3 cellular contexts compared by ENCODE assay signal in the genomic region with DNA sequence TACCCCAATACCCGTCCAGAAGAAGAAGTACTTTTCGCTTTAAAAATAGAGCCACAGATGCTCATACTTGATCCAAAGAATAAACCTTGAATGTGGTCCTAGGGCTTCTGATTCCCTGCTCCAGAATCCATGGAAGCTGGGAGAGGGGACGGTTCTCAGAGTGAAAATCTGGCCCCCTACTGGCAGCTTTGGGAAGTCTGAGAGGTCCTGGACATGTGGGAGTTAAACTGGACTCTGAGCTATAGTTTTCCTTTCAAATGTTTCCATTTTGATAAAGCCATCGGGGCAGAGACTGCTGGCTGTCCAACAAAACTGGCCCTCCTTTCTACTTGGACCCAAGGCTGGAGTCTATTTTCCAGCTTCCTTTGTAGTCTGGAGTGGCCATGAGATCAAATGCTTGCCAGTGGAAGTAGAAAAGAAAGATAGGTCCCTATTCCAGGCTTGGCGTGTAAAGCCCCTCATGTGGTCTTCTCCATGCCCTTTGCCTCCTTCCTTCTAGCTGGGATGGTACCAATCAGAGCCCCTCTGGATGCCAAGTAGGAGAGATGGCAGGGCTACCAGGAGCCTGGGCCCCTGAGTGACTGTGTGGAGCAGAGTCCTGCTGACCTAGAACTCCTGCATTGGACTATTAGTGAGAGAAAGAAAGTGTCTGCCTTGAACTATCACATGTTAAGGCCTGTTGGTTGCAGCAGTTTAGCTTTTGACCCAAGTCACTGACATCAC.
A peak's percentile ranks its signal among the peaks of the same experiment; 100 is the strongest.
TF ChIP-seq lines count a peak whose summit lies in the region.

No MANE protein-coding gene starts in this region.

TF ChIP-seq in GM12878, 131 proteins besides CTCF, POLR2A, EP300 and RAD21:
- no peak for TF ChIP-seq NR2C1 (IDR thresholded peaks at IDR 0.05)
- TF ChIP-seq SREBF2 (IDR thresholded peaks at IDR 0.05; ENCODE audit: low read length) = no peak
- no peak for TF ChIP-seq ZNF384 (IDR thresholded peaks at IDR 0.05; ENCODE audit: borderline replicate concordance, low read depth, low read length)
- TF ChIP-seq KAT2A (conservative IDR thresholded peaks at IDR 0.05; ENCODE audit: control insufficient read depth, low read depth, low read length) = no peak
- TF ChIP-seq ATF7 (IDR thresholded peaks at IDR 0.05; ENCODE audit: low read depth) = no peak
- TF ChIP-seq TAF1 (IDR thresholded peaks at IDR 0.05; ENCODE audit: borderline replicate concordance, low read depth, low read length) = no peak
- TF ChIP-seq ZSCAN29 (IDR thresholded peaks at IDR 0.05) = no peak

TF ChIP-seq in HepG2, 621 proteins besides CTCF, POLR2A, EP300 and RAD21 (continues in another document):
- TF ChIP-seq REPIN1 (CRISPR knock-in tag; IDR thresholded peaks at IDR 0.05; ENCODE audit: borderline replicate concordance, low read depth) = no peak
- TF ChIP-seq ZNF652 (CRISPR knock-in tag; IDR thresholded peaks at IDR 0.05; ENCODE audit: borderline replicate concordance, low read depth) = peak; percentile 94
- TF ChIP-seq ZNF792 (CRISPR knock-in tag; IDR thresholded peaks at IDR 0.05) = 0 out of 2 replicates have a peak, but pooled peaks have one; percentile 33
- TF ChIP-seq ZNF883 (CRISPR knock-in tag; IDR thresholded peaks at IDR 0.05; ENCODE audit: not compliant biosample characterization) = no peak
- TF ChIP-seq SRY (CRISPR knock-in tag; IDR thresholded peaks at IDR 0.05) = no peak
- TF ChIP-seq RORA (CRISPR knock-in tag; IDR thresholded peaks at IDR 0.05) = no peak
- TF ChIP-seq, protein P1, sequence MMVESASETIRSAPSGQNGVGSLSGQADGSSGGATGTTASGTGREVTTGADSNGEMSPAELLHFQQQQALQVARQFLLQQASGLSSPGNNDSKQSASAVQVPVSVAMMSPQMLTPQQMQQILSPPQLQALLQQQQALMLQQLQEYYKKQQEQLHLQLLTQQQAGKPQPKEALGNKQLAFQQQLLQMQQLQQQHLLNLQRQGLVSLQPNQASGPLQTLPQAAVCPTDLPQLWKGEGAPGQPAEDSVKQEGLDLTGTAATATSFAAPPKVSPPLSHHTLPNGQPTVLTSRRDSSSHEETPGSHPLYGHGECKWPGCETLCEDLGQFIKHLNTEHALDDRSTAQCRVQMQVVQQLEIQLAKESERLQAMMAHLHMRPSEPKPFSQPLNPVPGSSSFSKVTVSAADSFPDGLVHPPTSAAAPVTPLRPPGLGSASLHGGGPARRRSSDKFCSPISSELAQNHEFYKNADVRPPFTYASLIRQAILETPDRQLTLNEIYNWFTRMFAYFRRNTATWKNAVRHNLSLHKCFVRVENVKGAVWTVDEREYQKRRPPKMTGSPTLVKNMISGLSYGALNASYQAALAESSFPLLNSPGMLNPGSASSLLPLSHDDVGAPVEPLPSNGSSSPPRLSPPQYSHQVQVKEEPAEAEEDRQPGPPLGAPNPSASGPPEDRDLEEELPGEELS (CRISPR knock-in tag; IDR thresholded peaks at IDR 0.05) = no peak
- TF ChIP-seq ZNF274 (CRISPR knock-in tag; IDR thresholded peaks at IDR 0.05) = no peak
- no peak for TF ChIP-seq ZNF292 (CRISPR knock-in tag; IDR thresholded peaks at IDR 0.05; ENCODE audit: borderline replicate concordance, low read depth)
- TF ChIP-seq ZNF777 (CRISPR knock-in tag; IDR thresholded peaks at IDR 0.05) = no peak
- TF ChIP-seq EZH2 (conservative IDR thresholded peaks at IDR 0.05; ENCODE audit: low read depth, low read length) = no peak
- TF ChIP-seq NR2C2 (CRISPR knock-in tag; IDR thresholded peaks at IDR 0.05; ENCODE audit: borderline replicate concordance) = no peak
- TF ChIP-seq, protein P2, sequence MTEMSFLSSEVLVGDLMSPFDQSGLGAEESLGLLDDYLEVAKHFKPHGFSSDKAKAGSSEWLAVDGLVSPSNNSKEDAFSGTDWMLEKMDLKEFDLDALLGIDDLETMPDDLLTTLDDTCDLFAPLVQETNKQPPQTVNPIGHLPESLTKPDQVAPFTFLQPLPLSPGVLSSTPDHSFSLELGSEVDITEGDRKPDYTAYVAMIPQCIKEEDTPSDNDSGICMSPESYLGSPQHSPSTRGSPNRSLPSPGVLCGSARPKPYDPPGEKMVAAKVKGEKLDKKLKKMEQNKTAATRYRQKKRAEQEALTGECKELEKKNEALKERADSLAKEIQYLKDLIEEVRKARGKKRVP (CRISPR knock-in tag; IDR thresholded peaks at IDR 0.05) = no peak
- TF ChIP-seq MED8 (CRISPR knock-in tag; IDR thresholded peaks at IDR 0.05; ENCODE audit: insufficient replicate concordance) = no peak
- no peak for TF ChIP-seq PHF21A (CRISPR knock-in tag; IDR thresholded peaks at IDR 0.05)
- TF ChIP-seq CBX5 (CRISPR knock-in tag; IDR thresholded peaks at IDR 0.05; ENCODE audit: borderline replicate concordance) = no peak
- TF ChIP-seq, protein P3, sequence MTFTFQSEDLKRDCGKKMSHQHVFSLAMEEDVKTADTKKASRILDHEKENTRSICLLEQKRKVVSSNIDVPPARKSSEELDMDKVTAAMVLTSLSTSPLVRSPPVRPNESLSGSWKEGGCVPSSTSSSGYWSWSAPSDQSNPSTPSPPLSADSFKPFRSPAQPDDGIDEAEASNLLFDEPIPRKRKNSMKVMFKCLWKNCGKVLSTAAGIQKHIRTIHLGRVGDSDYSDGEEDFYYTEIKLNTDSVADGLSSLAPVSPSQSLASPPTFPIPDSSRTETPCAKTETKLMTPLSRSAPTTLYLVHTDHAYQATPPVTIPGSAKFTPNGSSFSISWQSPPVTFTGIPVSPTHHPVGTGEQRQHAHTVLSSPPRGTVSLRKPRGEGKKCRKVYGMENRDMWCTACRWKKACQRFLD (CRISPR knock-in tag; IDR thresholded peaks at IDR 0.05; ENCODE audit: borderline replicate concordance) = no peak
- TF ChIP-seq, protein P4, sequence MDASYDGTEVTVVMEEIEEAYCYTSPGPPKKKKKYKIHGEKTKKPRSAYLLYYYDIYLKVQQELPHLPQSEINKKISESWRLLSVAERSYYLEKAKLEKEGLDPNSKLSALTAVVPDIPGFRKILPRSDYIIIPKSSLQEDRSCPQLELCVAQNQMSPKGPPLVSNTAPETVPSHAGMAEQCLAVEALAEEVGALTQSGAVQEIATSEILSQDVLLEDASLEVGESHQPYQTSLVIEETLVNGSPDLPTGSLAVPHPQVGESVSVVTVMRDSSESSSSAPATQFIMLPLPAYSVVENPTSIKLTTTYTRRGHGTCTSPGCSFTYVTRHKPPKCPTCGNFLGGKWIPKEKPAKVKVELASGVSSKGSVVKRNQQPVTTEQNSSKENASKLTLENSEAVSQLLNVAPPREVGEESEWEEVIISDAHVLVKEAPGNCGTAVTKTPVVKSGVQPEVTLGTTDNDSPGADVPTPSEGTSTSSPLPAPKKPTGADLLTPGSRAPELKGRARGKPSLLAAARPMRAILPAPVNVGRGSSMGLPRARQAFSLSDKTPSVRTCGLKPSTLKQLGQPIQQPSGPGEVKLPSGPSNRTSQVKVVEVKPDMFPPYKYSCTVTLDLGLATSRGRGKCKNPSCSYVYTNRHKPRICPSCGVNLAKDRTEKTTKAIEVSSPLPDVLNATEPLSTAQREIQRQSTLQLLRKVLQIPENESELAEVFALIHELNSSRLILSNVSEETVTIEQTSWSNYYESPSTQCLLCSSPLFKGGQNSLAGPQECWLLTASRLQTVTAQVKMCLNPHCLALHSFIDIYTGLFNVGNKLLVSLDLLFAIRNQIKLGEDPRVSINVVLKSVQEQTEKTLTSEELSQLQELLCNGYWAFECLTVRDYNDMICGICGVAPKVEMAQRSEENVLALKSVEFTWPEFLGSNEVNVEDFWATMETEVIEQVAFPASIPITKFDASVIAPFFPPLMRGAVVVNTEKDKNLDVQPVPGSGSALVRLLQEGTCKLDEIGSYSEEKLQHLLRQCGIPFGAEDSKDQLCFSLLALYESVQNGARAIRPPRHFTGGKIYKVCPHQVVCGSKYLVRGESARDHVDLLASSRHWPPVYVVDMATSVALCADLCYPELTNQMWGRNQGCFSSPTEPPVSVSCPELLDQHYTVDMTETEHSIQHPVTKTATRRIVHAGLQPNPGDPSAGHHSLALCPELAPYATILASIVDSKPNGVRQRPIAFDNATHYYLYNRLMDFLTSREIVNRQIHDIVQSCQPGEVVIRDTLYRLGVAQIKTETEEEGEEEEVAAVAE (CRISPR knock-in tag; IDR thresholded peaks at IDR 0.05; ENCODE audit: borderline replicate concordance) = no peak

TF ChIP-seq in GM12891, 5 proteins besides CTCF, POLR2A, EP300 and RAD21:
- TF ChIP-seq POU2F2 (IDR thresholded peaks at IDR 0.05; ENCODE audit: low read depth, low read length) (no peak), TAF1 (IDR thresholded peaks at IDR 0.05; ENCODE audit: low read depth, low read length) (no peak), POLR2AphosphoS5 (IDR thresholded peaks at IDR 0.05; ENCODE audit: low read depth, low read length) (no peak), SPI1 (IDR thresholded peaks at IDR 0.05; ENCODE audit: low read depth, low read length) (no peak), PAX5 (IDR thresholded peaks at IDR 0.05; ENCODE audit: insufficient read depth, low read length, severe bottlenecking) (no peak)
